In the genomic region with DNA sequence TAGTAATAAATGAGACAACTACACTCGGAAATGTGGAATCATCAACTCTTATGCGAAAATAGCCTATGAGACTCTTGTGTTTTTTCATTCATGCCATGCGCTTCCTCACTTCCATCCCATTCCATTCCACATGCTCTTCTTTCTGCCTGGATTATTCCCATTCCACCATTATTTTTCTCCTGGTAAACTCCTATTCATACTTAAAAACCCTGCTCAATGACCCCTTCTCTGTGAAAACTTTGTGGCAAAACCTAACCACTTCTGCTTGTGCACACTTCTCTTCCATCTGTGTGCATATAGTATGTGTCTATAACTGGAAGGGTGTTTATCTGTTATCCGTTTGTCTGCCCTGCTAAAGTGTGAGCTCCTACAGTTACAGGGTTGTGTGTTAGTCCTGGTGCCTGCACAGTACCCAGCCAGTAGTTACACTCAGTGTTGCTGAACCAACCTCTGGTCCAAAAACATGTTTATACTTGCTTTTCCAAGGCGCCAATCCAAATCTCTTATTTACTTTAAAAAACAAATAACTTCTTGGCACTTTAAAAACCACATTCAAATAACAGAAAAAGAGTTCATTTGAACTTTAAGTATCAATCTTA, we compare ENCODE assay signal across 18 cellular contexts. TPM values are rescaled to one million over a fixed set of nuclear protein-coding genes. Genes with fewer than 3 reads are reported as not detected.
DNase-seq lines count a peak whose midpoint lies in the region; ATAC-seq and TF ChIP-seq lines count a peak whose summit lies in the region.
"Had no signal": no experiment of that assay in that cellular context is flagged by ENCODE, and none has a peak within 500 bp of the region (broad histone marks: within the 10 kb centered on the region; RNA-seq: fewer than 3 reads in every experiment).

No MANE protein-coding gene starts in this region.

- H4K20me1 ChIP-seq in GM23338 (replicated peaks; ENCODE audit: insufficient read depth): no peaks in the 10 kb centered on the region; the same call in none of the 2 replicates

- no peaks in the 10 kb centered on the region for H3K36me3 ChIP-seq in GM23338 (ENCODE audit: insufficient read depth)
- peaks cover 4 to 17% (median 8%) of the 10 kb centered on the region in 4 donors for H3K36me3 ChIP-seq in esophagus muscularis mucosa
- H3K36me3 ChIP-seq in psoas muscle (ENCODE audit: insufficient read depth in 1 of 2, low read depth in 1 of 2): no peaks in the 10 kb centered on the region
- H3K36me3 ChIP-seq: BE2C, suprapubic skin had no signal

- intact Hi-C loops in esophagus muscularis mucosa (cut with DNase I) (no loop called here), psoas muscle (cut with DNase I) (loop anchor here in 1 of 2 donors (5.0 kb wide), 1 partner anchor 57 kb away; no protein-coding TSS in a partner anchor)

- H3K27ac ChIP-seq in GM23338 (ENCODE audit: low read depth) (no peak overlapping the region; the same call in 1 of the 2 replicates), esophagus muscularis mucosa (replicated peaks in 1 of 4) (peak overlapping the region; percentile 60 to 68 (median 66)), psoas muscle (peak overlapping the region; percentile 75)
- H3K27ac ChIP-seq: suprapubic skin had no signal

- H3K79me2 ChIP-seq in GM23338 (replicated peaks; ENCODE audit: insufficient read depth): peaks cover 66% of the 10 kb centered on the region

- H3K27ac Mint-ChIP-seq in GM23338: peak overlapping the region; percentile 13; the same call in 1 of the 2 replicates
- H3K27ac Mint-ChIP-seq: activated T-helper 17 cell treated with anti-CD3 and anti-CD28 coated beads, Interleukin-2, amount 50 U/mL, for 72 hours had no signal

- no peak for TF ChIP-seq EP300 in esophagus muscularis mucosa (IDR thresholded peaks at IDR 0.05)

- H3F3A ChIP-seq in GM23338 (replicated peaks; ENCODE audit: low read depth): 0 out of 2 replicates have a peak, but pooled peaks cover 4% of the 10 kb centered on the region

- H3K9me3 ChIP-seq in esophagus muscularis mucosa: no peaks in the 10 kb centered on the region
- no peaks in the 10 kb centered on the region for H3K9me3 ChIP-seq in psoas muscle
- H3K9me3 ChIP-seq: BE2C, suprapubic skin had no signal

- ATAC-seq in GM23338 (no peak), psoas muscle (no peak), GM21423 (IDR thresholded peaks at IDR 0.05; ENCODE audit: unreplicated experiment) (no peak), HG02763 (IDR thresholded peaks at IDR 0.05; ENCODE audit: unreplicated experiment) (no peak)
- ATAC-seq: activated T-helper 17 cell treated with anti-CD3 and anti-CD28 coated beads, Interleukin-2, amount 50 U/mL, for 72 hours; T-helper 17 cell had no signal

- TF ChIP-seq CTCF in GM23338 (conservative IDR thresholded peaks at IDR 0.05; ENCODE audit: low read depth in 2 of 2): no peak
- TF ChIP-seq CTCF in esophagus muscularis mucosa (IDR thresholded peaks at IDR 0.05): no peak
- no peak for TF ChIP-seq CTCF in psoas muscle (IDR thresholded peaks at IDR 0.05)

- WGBS in esophagus muscularis mucosa: 73% methylated on average over 5 of the region's 5 CpGs
- 88 to 94% (median 88%) methylated on average over 5 of the region's 5 CpGs for WGBS in psoas muscle, 3 donors

- H3K4me3 ChIP-seq in GM23338 (no peak overlapping the region), esophagus muscularis mucosa (no peak overlapping the region), psoas muscle (no peak overlapping the region)
- H3K4me3 ChIP-seq: suprapubic skin had no signal

- peaks cover 56% of the 10 kb centered on the region for H3K4me1 Mint-ChIP-seq in GM23338
- H3K4me1 Mint-ChIP-seq: activated T-helper 17 cell treated with anti-CD3 and anti-CD28 coated beads, Interleukin-2, amount 50 U/mL, for 72 hours; central memory CD8-positive, alpha-beta T cell; T-helper 17 cell had no signal

- H3K4me3 Mint-ChIP-seq in GM23338: no peak overlapping the region; the same call in 2 of the 3 replicates
- H3K4me3 Mint-ChIP-seq: activated T-helper 17 cell treated with anti-CD3 and anti-CD28 coated beads, Interleukin-2, amount 50 U/mL, for 72 hours; central memory CD8-positive, alpha-beta T cell; T-helper 17 cell had no signal

- no peak for TF ChIP-seq POLR2A in esophagus muscularis mucosa (IDR thresholded peaks at IDR 0.05; ENCODE audit: low read depth)

- no peaks in the 10 kb centered on the region for H3K9me2 ChIP-seq in GM23338 (ENCODE audit: insufficient read depth)

- no peak overlapping the region for H2AFZ ChIP-seq in GM23338

- peaks cover 45% of the 10 kb centered on the region for H3K4me1 ChIP-seq in GM23338 (ENCODE audit: insufficient read depth)
- peaks cover 62 to 92% (median 83%) of the 10 kb centered on the region in 4 donors for H3K4me1 ChIP-seq in esophagus muscularis mucosa
- peaks cover 68% of the 10 kb centered on the region for H3K4me1 ChIP-seq in psoas muscle

- H3K9me3 Mint-ChIP-seq in GM23338: no peaks in the 10 kb centered on the region
- H3K9me3 Mint-ChIP-seq: activated T-helper 17 cell treated with anti-CD3 and anti-CD28 coated beads, Interleukin-2, amount 50 U/mL, for 72 hours; central memory CD8-positive, alpha-beta T cell had no signal

- H3K27me3 Mint-ChIP-seq in GM23338 (ENCODE audit: insufficient read depth, low read depth, poor library complexity): no peaks in the 10 kb centered on the region
- H3K27me3 Mint-ChIP-seq: activated T-helper 17 cell treated with anti-CD3 and anti-CD28 coated beads, Interleukin-2, amount 50 U/mL, for 72 hours; central memory CD8-positive, alpha-beta T cell; T-helper 17 cell had no signal

- no peaks in the 10 kb centered on the region for H3K27me3 ChIP-seq in GM23338 (ENCODE audit: insufficient read depth)
- H3K27me3 ChIP-seq in esophagus muscularis mucosa: no peaks in the 10 kb centered on the region
- H3K27me3 ChIP-seq in psoas muscle (ENCODE audit: insufficient read depth in 3 of 3, low read length in 2 of 3): no peaks in the 10 kb centered on the region
- H3K27me3 ChIP-seq: BE2C, suprapubic skin had no signal

- H3K4me2 ChIP-seq in GM23338: no peak overlapping the region

- DNase-seq in GM23338 (ENCODE audit: low spot score): no peak
- peak; percentile 24 for DNase-seq in NCI-H774 (lab: John Stamatoyannopoulos, UW)
- DNase-seq in esophagus muscularis mucosa (ENCODE audit: extremely low spot score): no peak
- no peak for DNase-seq in psoas muscle
- no peak for DNase-seq in RPMI8226
- DNase-seq: activated CD4-positive, CD25-positive, alpha-beta regulatory T cell treated with anti-CD3 and anti-CD28 coated beads, Interleukin-2, amount 50 U/mL, for 72 hours; BE2C; effector CD4-positive, alpha-beta T cell; GOT3; NCI-H2227 treated with DMSO at 0.1 percent for 48 hours; Right ventricle myocardium superior; stimulated activated CD4-positive, alpha-beta T cell treated with anti-CD3 and anti-CD28 coated beads, Interleukin-2, amount 100 ng/mL, for 48 hours; T-helper 17 cell had no signal

- peaks cover 11% of the 10 kb centered on the region for H3K36me3 Mint-ChIP-seq in GM23338 (ENCODE audit: low read depth)

TF ChIP-seq in GM23338, 12 proteins besides CTCF, POLR2A, EP300 and RAD21 (continues in another document):
- TF ChIP-seq EZH2 (IDR thresholded peaks at IDR 0.05; ENCODE audit: low read depth, unreplicated experiment) (no peak), CREB1 (CRISPR knock-in tag; IDR thresholded peaks at IDR 0.05; ENCODE audit: low read depth) (no peak), NANOG (IDR thresholded peaks at IDR 0.05; ENCODE audit: borderline replicate concordance) (no peak), POLR2AphosphoS5 (IDR thresholded peaks at IDR 0.05; ENCODE audit: low read depth) (no peak), STAT1 (IDR thresholded peaks at IDR 0.05; ENCODE audit: unreplicated experiment) (no peak), EZH2phosphoT487 (IDR thresholded peaks at IDR 0.05; ENCODE audit: unreplicated experiment) (no peak)
- TF ChIP-seq, protein P1, sequence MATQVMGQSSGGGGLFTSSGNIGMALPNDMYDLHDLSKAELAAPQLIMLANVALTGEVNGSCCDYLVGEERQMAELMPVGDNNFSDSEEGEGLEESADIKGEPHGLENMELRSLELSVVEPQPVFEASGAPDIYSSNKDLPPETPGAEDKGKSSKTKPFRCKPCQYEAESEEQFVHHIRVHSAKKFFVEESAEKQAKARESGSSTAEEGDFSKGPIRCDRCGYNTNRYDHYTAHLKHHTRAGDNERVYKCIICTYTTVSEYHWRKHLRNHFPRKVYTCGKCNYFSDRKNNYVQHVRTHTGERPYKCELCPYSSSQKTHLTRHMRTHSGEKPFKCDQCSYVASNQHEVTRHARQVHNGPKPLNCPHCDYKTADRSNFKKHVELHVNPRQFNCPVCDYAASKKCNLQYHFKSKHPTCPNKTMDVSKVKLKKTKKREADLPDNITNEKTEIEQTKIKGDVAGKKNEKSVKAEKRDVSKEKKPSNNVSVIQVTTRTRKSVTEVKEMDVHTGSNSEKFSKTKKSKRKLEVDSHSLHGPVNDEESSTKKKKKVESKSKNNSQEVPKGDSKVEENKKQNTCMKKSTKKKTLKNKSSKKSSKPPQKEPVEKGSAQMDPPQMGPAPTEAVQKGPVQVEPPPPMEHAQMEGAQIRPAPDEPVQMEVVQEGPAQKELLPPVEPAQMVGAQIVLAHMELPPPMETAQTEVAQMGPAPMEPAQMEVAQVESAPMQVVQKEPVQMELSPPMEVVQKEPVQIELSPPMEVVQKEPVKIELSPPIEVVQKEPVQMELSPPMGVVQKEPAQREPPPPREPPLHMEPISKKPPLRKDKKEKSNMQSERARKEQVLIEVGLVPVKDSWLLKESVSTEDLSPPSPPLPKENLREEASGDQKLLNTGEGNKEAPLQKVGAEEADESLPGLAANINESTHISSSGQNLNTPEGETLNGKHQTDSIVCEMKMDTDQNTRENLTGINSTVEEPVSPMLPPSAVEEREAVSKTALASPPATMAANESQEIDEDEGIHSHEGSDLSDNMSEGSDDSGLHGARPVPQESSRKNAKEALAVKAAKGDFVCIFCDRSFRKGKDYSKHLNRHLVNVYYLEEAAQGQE (IDR thresholded peaks at IDR 0.05; ENCODE audit: unreplicated experiment): no peak

RNA-seq across cellular contexts. Expression of a gene that starts 10.7 kb away (rescaled TPM):
- total RNA-seq in GM23338 (2014; rRNA removed; shearing (Covaris generic)): 46.5 and 47.0 TPM in 2 replicates
- polyA plus RNA-seq in GM23338 (2016; fragmentation: Nextera tagmentation; extraction: Ambion mirVana) (15.3 and 17.3 TPM in 2 replicates), psoas muscle (100 to 1,000 TPM in 1 of 3 donors, 10 to 100 TPM in 2; 19.4 to 118 (median 60.4) TPM)
- total RNA-seq in esophagus muscularis mucosa (100 to 1,000 TPM in 1 of 4 donors, 10 to 100 TPM in 3; 59.0 to 136 (median 85.6) TPM), psoas muscle (100 to 1,000 TPM in 2 of 4 donors, 10 to 100 TPM in 2; 65.8 to 209 (median 98.1) TPM)

RNA-seq across cellular contexts. Expression of a gene that starts 43.0 kb away (rescaled TPM):
- total RNA-seq in GM23338 (2014; rRNA removed; shearing (Covaris generic)): 640 and 749 TPM in 2 replicates
- 590 and 728 TPM in 2 replicates for polyA plus RNA-seq in GM23338 (2016; fragmentation: Nextera tagmentation; extraction: Ambion mirVana)
- total RNA-seq in esophagus muscularis mucosa: 100 to 1,000 TPM in 3 of 4 donors, 10 to 100 TPM in 1; 95.1 to 192 (median 164) TPM
- 100 to 1,000 TPM; 137 to 199 (median 154) TPM for total RNA-seq in psoas muscle
- 100 to 1,000 TPM; 137 to 216 (median 143) TPM for polyA plus RNA-seq in psoas muscle
